In the genomic region with DNA sequence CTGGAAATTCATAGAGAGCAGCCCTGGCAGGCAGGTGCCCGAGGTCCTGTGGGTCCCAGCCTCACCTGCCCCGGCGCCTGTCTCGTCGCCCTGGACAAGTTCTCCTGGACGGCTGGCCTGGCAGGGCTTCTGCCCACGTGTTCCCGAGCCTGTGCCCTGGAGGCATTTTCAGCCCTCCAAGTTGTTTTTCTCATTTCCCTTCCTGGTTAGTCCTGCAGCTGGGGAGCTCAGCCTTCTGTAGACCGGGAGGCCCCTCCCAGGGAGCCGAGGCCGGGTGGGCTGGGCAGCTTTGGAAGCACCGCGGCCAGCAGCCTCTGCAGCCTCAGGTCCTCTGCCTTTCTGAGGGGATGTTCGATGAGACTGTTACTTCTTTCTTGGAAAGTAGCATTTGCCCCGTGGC, we compare ENCODE assay signal across 16 cellular contexts.
DNase-seq lines count a peak whose midpoint lies in the region; ATAC-seq and TF ChIP-seq lines count a peak whose summit lies in the region.
"Had no signal": no experiment of that assay in that cellular context is flagged by ENCODE, and none has a peak within 500 bp of the region (broad histone marks: within the 10 kb centered on the region; RNA-seq: fewer than 3 reads in every experiment).

No MANE protein-coding gene starts in this region.

- H3K9me3 ChIP-seq in stomach: no peaks in the 10 kb centered on the region

- intact Hi-C loops in left ventricle myocardium superior (cut with micrococcal nuclease) (no loop called here), stomach (cut with DNase I; ENCODE audit: low total_unique reads) (no loop called here)

- H3K27ac Mint-ChIP-seq in stimulated activated naive B cell treated with anti-CD40 and anti-IgM and Interleukin-4, amounts not matched to agents 10 μg/mL and 1 μg/mL and 100 μg/mL, for 72 hours: no peak overlapping the region
- H3K27ac Mint-ChIP-seq: activated CD4-positive, alpha-beta memory T cell treated with anti-CD3 and anti-CD28 coated beads for 36 hours; activated T-helper 2 cell treated with anti-CD3 and anti-CD28 coated beads, Interferon-gamma antibody, Interleukin-2, Interleukin-4, amounts not matched to agents 10 μg/mL and 5 μg/mL and 100 μg/mL, durations not matched to agents 14 hours and 24 hours and 36 hours; immature natural killer cell; stimulated activated memory B cell treated with anti-CD40 and anti-IgM and Interleukin-4, amounts not matched to agents 10 μg/mL and 1 μg/mL and 100 μg/mL, for 72 hours had no signal

- TF ChIP-seq EP300 in stomach (IDR thresholded peaks at IDR 0.05): no peak

- no peaks in the 10 kb centered on the region for H3K27me3 ChIP-seq in stomach

- no peak for TF ChIP-seq POLR2A in stomach (IDR thresholded peaks at IDR 0.05)

- H3K4me3 Mint-ChIP-seq in stimulated activated naive B cell treated with anti-CD40 and anti-IgM and Interleukin-4, amounts not matched to agents 10 μg/mL and 1 μg/mL and 100 μg/mL, for 72 hours: no peak overlapping the region
- H3K4me3 Mint-ChIP-seq: activated CD4-positive, alpha-beta memory T cell treated with anti-CD3 and anti-CD28 coated beads for 36 hours; immature natural killer cell; stimulated activated memory B cell treated with anti-CD40 and anti-IgM and Interleukin-4, amounts not matched to agents 10 μg/mL and 1 μg/mL and 100 μg/mL, for 72 hours had no signal

- H3K27ac ChIP-seq in stomach: peak overlapping the region in 4 of 5 donors; percentile 40 to 65 (median 57)

- peak overlapping the region in 3 of 4 donors; percentile 16 to 28 (median 24) for H3K4me3 ChIP-seq in stomach

- peak; percentile 65 for ATAC-seq in left ventricle myocardium superior
- no peak for ATAC-seq in stimulated activated naive B cell treated with anti-CD40 and anti-IgM and Interleukin-4, amounts not matched to agents 10 μg/mL and 1 μg/mL and 100 μg/mL, for 72 hours (replicated peaks)
- ATAC-seq: HCT116 had no signal

- DNase-seq in ELF-1 (ENCODE audit: low read depth, low spot score) (peak; percentile 92), NCI-H526 treated with DMSO at 0.1 percent for 48 hours (lab: John Stamatoyannopoulos, UW) (peak; percentile 8), left ventricle myocardium superior (no peak), stomach (peak; percentile 78), ecto neural progenitor cell (ENCODE audit: low spot score) (no peak)
- no peak for DNase-seq in stimulated activated CD4-positive, alpha-beta T cell treated with anti-CD3 and anti-CD28 coated beads, Interleukin-15, amount 100 ng/mL, for 24 hours
- DNase-seq in stimulated activated naive B cell treated with anti-CD40 and anti-IgM and Interleukin-4, amounts not matched to agents 10 μg/mL and 1 μg/mL and 100 μg/mL, for 72 hours: no peak
- DNase-seq: activated CD4-positive, alpha-beta memory T cell treated with anti-CD3 and anti-CD28 coated beads for 36 hours; effector CD4-positive, alpha-beta T cell; immature natural killer cell; NCI-H446 treated with DMSO at 0.1 percent for 48 hours; SHP77 treated with DMSO at 0.1 percent for 48 hours; stimulated activated CD4-positive, alpha-beta T cell treated with anti-CD3 and anti-CD28 coated beads, Interleukin-4, amount 100 ng/mL, for 24 hours had no signal

- no peaks in the 10 kb centered on the region for H3K9me3 Mint-ChIP-seq in stimulated activated naive B cell treated with anti-CD40 and anti-IgM and Interleukin-4, amounts not matched to agents 10 μg/mL and 1 μg/mL and 100 μg/mL, for 72 hours
- H3K9me3 Mint-ChIP-seq: activated CD4-positive, alpha-beta memory T cell treated with anti-CD3 and anti-CD28 coated beads for 36 hours; activated T-helper 2 cell treated with anti-CD3 and anti-CD28 coated beads, Interferon-gamma antibody, Interleukin-2, Interleukin-4, amounts not matched to agents 10 μg/mL and 5 μg/mL and 100 μg/mL, durations not matched to agents 14 hours and 24 hours and 36 hours; immature natural killer cell; stimulated activated memory B cell treated with anti-CD40 and anti-IgM and Interleukin-4, amounts not matched to agents 10 μg/mL and 1 μg/mL and 100 μg/mL, for 72 hours had no signal

- no peaks in the 10 kb centered on the region for H3K36me3 ChIP-seq in stomach

- H3K36me3 Mint-ChIP-seq in stimulated activated naive B cell treated with anti-CD40 and anti-IgM and Interleukin-4, amounts not matched to agents 10 μg/mL and 1 μg/mL and 100 μg/mL, for 72 hours: no peaks in the 10 kb centered on the region
- H3K36me3 Mint-ChIP-seq: activated CD4-positive, alpha-beta memory T cell treated with anti-CD3 and anti-CD28 coated beads for 36 hours; immature natural killer cell; stimulated activated memory B cell treated with anti-CD40 and anti-IgM and Interleukin-4, amounts not matched to agents 10 μg/mL and 1 μg/mL and 100 μg/mL, for 72 hours had no signal

- no peak for TF ChIP-seq CTCF in stomach (IDR thresholded peaks at IDR 0.05)

- whole genome bisulfite sequencing in stomach, 5 donors: 14 to 29% (median 20%) methylated on average over 13 to 15 of the region's 15 CpGs

- peaks cover 16 to 49% (median 36%) of the 10 kb centered on the region in 4 donors for H3K4me1 ChIP-seq in stomach

- no peaks in the 10 kb centered on the region for H3K27me3 Mint-ChIP-seq in stimulated activated naive B cell treated with anti-CD40 and anti-IgM and Interleukin-4, amounts not matched to agents 10 μg/mL and 1 μg/mL and 100 μg/mL, for 72 hours

- no peaks in the 10 kb centered on the region for H3K4me1 Mint-ChIP-seq in stimulated activated naive B cell treated with anti-CD40 and anti-IgM and Interleukin-4, amounts not matched to agents 10 μg/mL and 1 μg/mL and 100 μg/mL, for 72 hours
- H3K4me1 Mint-ChIP-seq: immature natural killer cell; stimulated activated memory B cell treated with anti-CD40 and anti-IgM and Interleukin-4, amounts not matched to agents 10 μg/mL and 1 μg/mL and 100 μg/mL, for 72 hours had no signal

Comparison
In these comparisons a context has a peak if more than half of its experiments do, and no peak if none do; other contexts are left out.
1. DNase-seq: peak in ELF-1 (single experiment), NCI-H526 treated with DMSO at 0.1 percent for 48 hours (single experiment) and stomach (single experiment); none in left ventricle myocardium superior (single experiment), stimulated activated CD4-positive, alpha-beta T cell treated with anti-CD3 and anti-CD28 coated beads, Interleukin-15, amount 100 ng/mL, for 24 hours (single experiment), stimulated activated naive B cell treated with anti-CD40 and anti-IgM and Interleukin-4, amounts not matched to agents 10 μg/mL and 1 μg/mL and 100 μg/mL, for 72 hours (single experiment) and ecto neural progenitor cell (single experiment).